Comparison of ENCODE assay signal across 8 cellular contexts in genomic region chr15:38069506-38069905, GRCh38.
A peak's percentile ranks its signal among the peaks of the same experiment; 100 is the strongest.
DNase-seq lines count a peak whose midpoint lies in the region; ATAC-seq lines count a peak whose summit lies in the region.

No MANE protein-coding gene starts in this region.

- ATAC-seq in GM18502 (IDR thresholded peaks at IDR 0.05; ENCODE audit: poor library complexity, unreplicated experiment): no peak
- no peak for ATAC-seq in GM21367 (IDR thresholded peaks at IDR 0.05; ENCODE audit: unreplicated experiment)

- DNase-seq in SIG-M5 treated with dmso at 0.1 percent for 504 hours (lab: John Stamatoyannopoulos, UW; ENCODE audit: unreplicated experiment) (peak; percentile 33), SIG-M5 (lab: John Stamatoyannopoulos, UW) (no peak), SK-MEL-5 (ENCODE audit: low read depth, low spot score) (peak; percentile 38), fibroblast of peridontal ligament (ENCODE audit: extremely low read depth) (peak; percentile 90), renal cortical epithelial cell (ENCODE audit: low read depth) (peak; percentile 91), NCI-H2227 treated with DMSO at 0.1 percent for 48 hours (lab: John Stamatoyannopoulos, UW) (no peak)

- in situ Hi-C loops in SK-MEL-5 (cut with HindIII; ENCODE audit: low pct_unique_long_range_greater_than_20kb, low sequenced_read_pairs): no loop called here

Comparison
In these comparisons a context has a peak if more than half of its experiments do, and no peak if none do; other contexts are left out.
1. DNase-seq: peak in SIG-M5 treated with dmso at 0.1 percent for 504 hours (single experiment), SK-MEL-5 (single experiment), fibroblast of peridontal ligament (single experiment) and renal cortical epithelial cell (single experiment); none in SIG-M5 (single experiment) and NCI-H2227 treated with DMSO at 0.1 percent for 48 hours (single experiment).